In genomic region chr19:55935206-55935605, GRCh38 we compare ENCODE assay signal across 4 cellular contexts. TPM values are rescaled to one million over a fixed set of nuclear protein-coding genes. Genes with fewer than 3 reads are reported as not detected.
"Had no signal": no experiment of that assay in that cellular context is flagged by ENCODE, and none has a peak within 500 bp of the region (broad histone marks: within the 10 kb centered on the region; RNA-seq: fewer than 3 reads in every experiment).

No MANE protein-coding gene starts in this region.

- DNase-seq: GDM1, GF-D8 had no signal

- ATAC-seq: GM12878 had no signal

- H3K4me3 ChIP-seq: GM12878 had no signal

RNA-seq across cellular contexts. Expression of gene NLRP13, which starts 3.1 kb away (rescaled TPM):
- total RNA-seq: G401, GM12878 had no signal

RNA-seq across cellular contexts. Expression of gene NLRP8, which starts 12.4 kb away (rescaled TPM):
- total RNA-seq: G401, GM12878 had no signal

RNA-seq across cellular contexts. Expression of gene NLRP5, which starts 51.4 kb away (rescaled TPM):
- total RNA-seq: G401, GM12878 had no signal
